Comparison of ENCODE assay signal across 9 cellular contexts in the genomic region with DNA sequence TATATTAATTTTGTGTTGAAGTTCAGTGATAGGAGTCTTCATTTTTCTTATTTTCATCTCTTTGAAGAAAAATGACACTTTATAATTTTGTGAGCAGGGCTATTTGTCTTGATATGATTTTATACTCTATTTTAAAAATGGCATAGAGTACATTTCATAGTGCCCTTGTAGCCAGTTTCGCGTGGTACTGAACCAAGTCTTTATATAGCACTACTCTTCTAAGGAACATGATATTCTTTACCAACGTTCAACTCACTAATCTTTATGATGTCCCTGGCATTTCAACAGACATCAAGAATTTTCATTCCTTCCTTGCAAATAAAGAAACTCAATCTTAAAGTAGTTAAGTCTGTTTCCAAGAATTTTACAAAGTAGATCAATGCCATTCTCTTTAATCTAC. TPM values are rescaled to one million over a fixed set of nuclear protein-coding genes. Genes with fewer than 3 reads are reported as not detected.
DNase-seq lines count a peak whose midpoint lies in the region; ATAC-seq and TF ChIP-seq lines count a peak whose summit lies in the region.
"Had no signal": no experiment of that assay in that cellular context is flagged by ENCODE, and none has a peak within 500 bp of the region (broad histone marks: within the 10 kb centered on the region; RNA-seq: fewer than 3 reads in every experiment).

No MANE protein-coding gene starts in this region.

- no TSS peak for BruUV-seq in MCF 10A (replicated peaks; lab: Mats Ljungman, UMichigan)

- in situ Hi-C loops in brain microvascular endothelial cell (cut with HindIII; ENCODE audit: low pct_ligation_motif_present, low sequenced_read_pairs), result no loop called here

- no peak for TF ChIP-seq CTCF in HFFc6 (IDR thresholded peaks at IDR 0.05)
- TF ChIP-seq CTCF in psoas muscle (IDR thresholded peaks at IDR 0.05), result no peak
- no peak for TF ChIP-seq CTCF in MCF 10A (IDR thresholded peaks at IDR 0.05; ENCODE audit: unreplicated experiment)
- no peak for TF ChIP-seq CTCF in brain microvascular endothelial cell (IDR thresholded peaks at IDR 0.05; ENCODE audit: low read depth, low read length, missing control alignments)

- no peak overlapping the region for H3K27ac ChIP-seq in BLaER1
- H3K27ac ChIP-seq in psoas muscle, result peak overlapping the region; percentile 54
- no peak overlapping the region for H3K27ac ChIP-seq in brain microvascular endothelial cell
- H3K27ac ChIP-seq: C4-2B, HL-60 had no signal

- H3K4me1 ChIP-seq in BLaER1 (peaks cover 47% of the 10 kb centered on the region), psoas muscle (peaks cover 17% of the 10 kb centered on the region)

- H3K27ac Mint-ChIP-seq in HFFc6 (no peak overlapping the region), MCF 10A (ENCODE audit: low read depth, unreplicated experiment) (no peak overlapping the region)

- peak overlapping the region; percentile 10; the same call in 1 of the 2 replicates for H3K4me2 ChIP-seq in BLaER1

- H3K9ac ChIP-seq in BLaER1, result no peak overlapping the region

- no peaks in the 10 kb centered on the region for H3K27me3 Mint-ChIP-seq in HFFc6 (ENCODE audit: insufficient read depth)
- H3K27me3 Mint-ChIP-seq in MCF 10A (ENCODE audit: insufficient read depth, unreplicated experiment), result no peaks in the 10 kb centered on the region

- CTCF ChIA-PET in MCF 10A (lab: Yijun Ruan, JAX), result interaction anchor here (0.6 to 1.3 kb wide), 2 partner anchors 302 to 528 kb away, joined by 3 to 5 read pairs; no protein-coding TSS in a partner anchor

- H3K36me3 Mint-ChIP-seq in HFFc6 (ENCODE audit: low read depth), result no peaks in the 10 kb centered on the region
- H3K36me3 Mint-ChIP-seq in MCF 10A (ENCODE audit: insufficient read depth, unreplicated experiment), result no peaks in the 10 kb centered on the region

- no peak overlapping the region for H3K4me3 ChIP-seq in BLaER1
- H3K4me3 ChIP-seq in psoas muscle, result peak overlapping the region; percentile 23
- H3K4me3 ChIP-seq in brain microvascular endothelial cell (ENCODE audit: low read depth, low read length), result no peak overlapping the region

- H3K9me3 ChIP-seq in BLaER1, result peaks cover 5% of the 10 kb centered on the region
- no peaks in the 10 kb centered on the region for H3K9me3 ChIP-seq in psoas muscle

- peak overlapping the region; percentile 53; the same call in 1 of the 2 replicates for H3K4me3 Mint-ChIP-seq in HFFc6
- H3K4me3 Mint-ChIP-seq in MCF 10A (ENCODE audit: unreplicated experiment), result no peak overlapping the region

- WGBS in psoas muscle, 3 donors, result 25 to 31% (median 30%) methylated on average over 3 of the region's 3 CpGs

- H3K9me3 Mint-ChIP-seq in HFFc6 (no peaks in the 10 kb centered on the region), MCF 10A (ENCODE audit: unreplicated experiment) (no peaks in the 10 kb centered on the region)

- intact Hi-C loops in left ventricle myocardium superior (cut with micrococcal nuclease), result no loop called here
- intact Hi-C loops in psoas muscle (cut with DNase I), result no loop called here
- intact Hi-C loops in MCF 10A (cut with micrococcal nuclease), result no loop called here

- POLR2A ChIA-PET in MCF 10A (lab: Yijun Ruan, JAX), result no interaction called here

- H3K36me3 ChIP-seq in BLaER1, result no peaks in the 10 kb centered on the region
- H3K36me3 ChIP-seq in psoas muscle (ENCODE audit: insufficient read depth in 1 of 2, low read depth in 1 of 2), result no peaks in the 10 kb centered on the region
- H3K36me3 ChIP-seq in brain microvascular endothelial cell (replicated peaks), result no peaks in the 10 kb centered on the region

- H3K27me3 ChIP-seq in BLaER1 (no peaks in the 10 kb centered on the region), psoas muscle (ENCODE audit: insufficient read depth in 3 of 3, low read length in 2 of 3) (no peaks in the 10 kb centered on the region), brain microvascular endothelial cell (replicated peaks) (no peaks in the 10 kb centered on the region)

- ATAC-seq in left ventricle myocardium superior (peak; percentile 87), psoas muscle (peak in 2 of 4 donors; percentile 75 to 86), HG03439 (IDR thresholded peaks at IDR 0.05; ENCODE audit: unreplicated experiment) (no peak)

- no peak for DNase-seq in HFFc6
- DNase-seq in left ventricle myocardium superior, result no peak
- DNase-seq in psoas muscle, result no peak
- DNase-seq in MCF 10A (ENCODE audit: unreplicated experiment), result no peak
- no peak for DNase-seq in brain microvascular endothelial cell

- H3K4me1 Mint-ChIP-seq in HFFc6 (ENCODE audit: low read depth) (peaks cover 31% of the 10 kb centered on the region), MCF 10A (ENCODE audit: insufficient read depth, unreplicated experiment) (peaks cover 3% of the 10 kb centered on the region)

- H4K20me1 ChIP-seq in BLaER1, result no peaks in the 10 kb centered on the region

RNA-seq across cellular contexts. Expression of a gene that starts 41.5 kb away (rescaled TPM):
- 1 to 10 TPM; 2.0 to 5.1 (median 2.9) TPM for total RNA-seq in HFFc6 (2021; fragmentation: NEBNext Ultra II Directional; extraction: Animal tissue kit (Norgen Biotek cat#: 25700))
- total RNA-seq in left ventricle myocardium superior, result 59.5 TPM
- 10 to 100 TPM; 32.7 to 52.4 (median 36.2) TPM for total RNA-seq in psoas muscle
- polyA plus RNA-seq in psoas muscle, result 10 to 100 TPM in 2 of 3 donors, 1 to 10 TPM in 1; 3.2 to 36.5 (median 11.1) TPM
- total RNA-seq in MCF 10A (2022), result 17.2 and 17.3 TPM in 2 replicates

RNA-seq across cellular contexts. Expression of a gene that starts 56.8 kb away (rescaled TPM):
- 10 to 100 TPM; 46.4 to 57.1 (median 48.2) TPM for total RNA-seq in HFFc6 (2021; fragmentation: NEBNext Ultra II Directional; extraction: Animal tissue kit (Norgen Biotek cat#: 25700))
- total RNA-seq in left ventricle myocardium superior, result 34.7 TPM
- total RNA-seq in psoas muscle, result 10 to 100 TPM; 24.4 to 43.2 (median 29.0) TPM
- 10 to 100 TPM in 1 of 3 donors, 1 to 10 TPM in 2; 9.4 to 16.8 (median 9.7) TPM for polyA plus RNA-seq in psoas muscle
- 66.7 and 72.4 TPM in 2 replicates for total RNA-seq in MCF 10A (2022)
